ENCODE assay signal across 10 cellular contexts in the genomic region with DNA sequence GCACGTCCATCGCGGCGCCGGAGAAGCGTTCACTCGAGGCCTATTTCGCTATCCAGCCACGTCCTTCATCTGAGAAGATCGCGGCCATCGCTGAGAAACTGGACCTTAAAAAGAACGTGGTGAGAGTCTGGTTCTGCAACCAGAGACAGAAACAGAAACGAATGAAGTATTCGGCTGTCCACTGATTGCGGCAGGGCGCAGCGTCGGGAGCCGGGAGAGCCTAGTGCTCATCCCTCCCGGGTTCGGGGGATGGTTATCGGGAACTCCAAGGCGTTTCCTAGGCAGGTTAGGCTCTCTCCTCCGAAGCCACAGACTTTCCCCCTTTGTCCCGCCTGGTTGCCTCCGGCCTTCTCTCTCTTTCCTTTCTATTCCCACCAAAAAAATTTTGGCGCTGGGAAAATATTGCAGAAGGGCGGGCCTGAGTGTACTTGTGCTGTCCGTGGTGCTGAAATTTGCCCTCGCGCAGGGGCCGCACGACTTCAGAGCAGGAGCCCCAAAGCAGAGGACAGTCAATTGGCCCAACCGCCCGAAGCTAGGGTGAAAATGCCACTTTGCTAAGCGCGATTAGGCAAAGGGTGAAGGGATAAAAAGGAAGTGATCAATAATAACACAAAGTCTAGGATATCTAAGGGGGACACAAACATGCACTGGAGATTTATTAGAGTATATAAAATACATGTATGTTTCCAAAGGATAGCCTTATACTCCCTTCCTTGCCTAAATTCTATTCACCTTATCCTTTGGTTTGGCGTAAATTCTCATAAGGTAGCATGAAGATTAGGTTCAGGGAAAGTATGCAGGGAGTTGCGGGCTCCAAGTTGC. TPM values are rescaled to one million over a fixed set of nuclear protein-coding genes. Genes with fewer than 3 reads are reported as not detected.
A peak's percentile ranks its signal among the peaks of the same experiment; 100 is the strongest.
DNase-seq lines count a peak whose midpoint lies in the region; ATAC-seq, FAIRE-seq and TF ChIP-seq lines count a peak whose summit lies in the region.
"Had no signal": no experiment of that assay in that cellular context is flagged by ENCODE, and none has a peak within 500 bp of the region (broad histone marks: within the 10 kb centered on the region; RNA-seq: fewer than 3 reads in every experiment).

No MANE protein-coding gene starts in this region.

- peak; percentile 10 for DNase-seq in AG04450 (ENCODE audit: low read depth, low spot score)
- peak; percentile 71 for DNase-seq in HTR-8/SVneo (ENCODE audit: insufficient read length, low spot score)
- peak; percentile 52 for DNase-seq in activated naive CD8-positive, alpha-beta T cell treated with anti-CD3 and anti-CD28 coated beads, Interleukin-2, amount 50 U/mL, for 24 hours
- DNase-seq in stimulated activated CD4-positive, alpha-beta T cell treated with anti-CD3 and anti-CD28 coated beads, Interleukin-4, amount 100 ng/mL, for 24 hours: peak; percentile 16
- DNase-seq in NCI-H187 (lab: John Stamatoyannopoulos, UW): no peak
- no peak for DNase-seq in SKM-1 (lab: John Stamatoyannopoulos, UW; ENCODE audit: unreplicated experiment)

- peaks cover 95% of the 10 kb centered on the region for H3K27me3 ChIP-seq in AG04450 (ENCODE audit: control insufficient read depth, insufficient read depth, low read length)
- peaks cover 100% of the 10 kb centered on the region for H3K27me3 ChIP-seq in iPS-15b (ENCODE audit: control insufficient read depth, insufficient read depth, low read length)

- CTCF ChIA-PET in AG04450 (lab: Charles Lee): no interaction called here

- H3K9me3 ChIP-seq in AG04450 (ENCODE audit: control insufficient read depth, insufficient read depth, low read length): peaks cover 13% of the 10 kb centered on the region; the same call in 1 of the 2 replicates
- no peaks in the 10 kb centered on the region for H3K9me3 ChIP-seq in iPS-15b (ENCODE audit: control insufficient read depth, insufficient read depth, low read length)

- no peak overlapping the region for H3K27ac ChIP-seq in AG04450 (ENCODE audit: low read depth, low read length)

- H3K4me1 ChIP-seq in iPS-15b (ENCODE audit: control insufficient read depth, insufficient read depth, low read length): peaks cover 4% of the 10 kb centered on the region

- peak overlapping the region; percentile 25; the same call in 1 of the 2 replicates for H3K4me3 ChIP-seq in AG04450 (ENCODE audit: low read depth, low read length)
- H3K4me3 ChIP-seq in iPS-15b (ENCODE audit: low read depth, low read length): peak overlapping the region; percentile 54

- H3K27ac Mint-ChIP-seq in activated naive CD8-positive, alpha-beta T cell treated with anti-CD3 and anti-CD28 coated beads, Interleukin-2, amount 50 U/mL, for 24 hours: no peak overlapping the region
- H3K27ac Mint-ChIP-seq: activated naive CD4-positive, alpha-beta T cell treated with anti-CD3 and anti-CD28 coated beads, Interleukin-2, amount 50 U/mL, for 24 hours had no signal

- no peak overlapping the region for H3K9ac ChIP-seq in iPS-15b (ENCODE audit: low read depth, low read length)

- H3K4me3 Mint-ChIP-seq in activated naive CD8-positive, alpha-beta T cell treated with anti-CD3 and anti-CD28 coated beads, Interleukin-2, amount 50 U/mL, for 24 hours: no peak overlapping the region
- H3K4me3 Mint-ChIP-seq: activated naive CD4-positive, alpha-beta T cell treated with anti-CD3 and anti-CD28 coated beads, Interleukin-2, amount 50 U/mL, for 24 hours had no signal

- POLR2A ChIA-PET in AG04450 (lab: Yijun Ruan, JAX): no interaction called here

- TF ChIP-seq CTCF in AG04450 (IDR thresholded peaks at IDR 0.05; ENCODE audit: low read depth, low read length): no peak

- no peaks in the 10 kb centered on the region for H3K36me3 ChIP-seq in iPS-15b (ENCODE audit: control insufficient read depth, insufficient read depth, low read length)

- FAIRE-seq in HTR-8/SVneo (lab: Jason Lieb, UNC): no peak
- FAIRE-seq: GM18507 had no signal

- no peaks in the 10 kb centered on the region for H3K36me3 Mint-ChIP-seq in activated naive CD8-positive, alpha-beta T cell treated with anti-CD3 and anti-CD28 coated beads, Interleukin-2, amount 50 U/mL, for 24 hours (ENCODE audit: low read depth)
- H3K36me3 Mint-ChIP-seq: activated naive CD4-positive, alpha-beta T cell treated with anti-CD3 and anti-CD28 coated beads, Interleukin-2, amount 50 U/mL, for 24 hours had no signal

- H3K9me3 Mint-ChIP-seq in activated naive CD8-positive, alpha-beta T cell treated with anti-CD3 and anti-CD28 coated beads, Interleukin-2, amount 50 U/mL, for 24 hours: no peaks in the 10 kb centered on the region
- H3K9me3 Mint-ChIP-seq: activated naive CD4-positive, alpha-beta T cell treated with anti-CD3 and anti-CD28 coated beads, Interleukin-2, amount 50 U/mL, for 24 hours had no signal

- peaks cover 11% of the 10 kb centered on the region for H3K4me1 Mint-ChIP-seq in activated naive CD8-positive, alpha-beta T cell treated with anti-CD3 and anti-CD28 coated beads, Interleukin-2, amount 50 U/mL, for 24 hours

- H3K27me3 Mint-ChIP-seq in activated naive CD8-positive, alpha-beta T cell treated with anti-CD3 and anti-CD28 coated beads, Interleukin-2, amount 50 U/mL, for 24 hours: peaks cover 92% of the 10 kb centered on the region

- no peak for ATAC-seq in activated naive CD8-positive, alpha-beta T cell treated with anti-CD3 and anti-CD28 coated beads, Interleukin-2, amount 50 U/mL, for 24 hours
- ATAC-seq in GM21825 (IDR thresholded peaks at IDR 0.05; ENCODE audit: unreplicated experiment): no peak

RNA-seq across cellular contexts. Expression of a gene that starts 1.8 kb away (rescaled TPM):
- polyA plus RNA-seq in AG04450 (2011; rRNA removed): 0.02 and 0.04 TPM in 2 replicates
- polyA minus RNA-seq in AG04450 (2011; rRNA and poly(A)+ RNA removed): not detected in 2 replicates

Comparison
In these comparisons a context has a peak if more than half of its experiments do, and no peak if none do; other contexts are left out.
1. DNase-seq: peak in AG04450 (single experiment), HTR-8/SVneo (single experiment), activated naive CD8-positive, alpha-beta T cell treated with anti-CD3 and anti-CD28 coated beads, Interleukin-2, amount 50 U/mL, for 24 hours (single experiment) and stimulated activated CD4-positive, alpha-beta T cell treated with anti-CD3 and anti-CD28 coated beads, Interleukin-4, amount 100 ng/mL, for 24 hours (single experiment); none in NCI-H187 (0 of 2) and SKM-1 (single experiment).